10 cellular contexts compared by ENCODE assay signal in the genomic region with DNA sequence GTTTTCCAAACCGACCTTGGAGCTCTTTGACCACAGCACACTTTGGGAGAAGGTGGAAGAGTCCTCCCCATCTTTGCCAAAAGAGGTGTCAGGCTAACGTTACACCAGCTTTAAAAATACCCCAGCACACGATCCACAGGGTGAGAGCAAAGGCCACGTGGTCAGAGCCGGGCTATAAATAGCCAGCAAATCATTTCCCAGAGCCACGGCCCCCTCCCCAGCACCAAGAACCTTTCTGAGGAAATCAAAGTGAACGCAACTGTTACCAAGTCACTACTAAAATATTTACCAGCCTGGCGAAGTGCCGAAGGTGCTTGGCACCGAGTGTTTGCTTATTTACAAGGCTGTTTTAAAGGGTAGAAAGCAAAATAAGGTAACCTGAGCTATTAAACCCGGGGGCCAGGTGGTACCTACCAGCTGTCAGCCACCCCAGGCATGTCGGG.
DNase-seq lines count a peak whose midpoint lies in the region; ATAC-seq and TF ChIP-seq lines count a peak whose summit lies in the region.
"Had no signal": no experiment of that assay in that cellular context is flagged by ENCODE, and none has a peak within 500 bp of the region (broad histone marks: within the 10 kb centered on the region; RNA-seq: fewer than 3 reads in every experiment).

No MANE protein-coding gene starts in this region.

- dilution Hi-C loops in IMR-90 (cut with HindIII; ENCODE audit: low sequenced_read_pairs, unreplicated experiment) = no loop called here

- POLR2A ChIA-PET in IMR-90 (lab: Charles Lee; ENCODE audit: unreplicated experiment) = no interaction called here

- H2AK5ac ChIP-seq in IMR-90 (ENCODE audit: low read depth, low read length) = no peak overlapping the region

- H3K27ac ChIP-seq in IMR-90 (ENCODE audit: insufficient read depth, low read length) = no peak overlapping the region
- H3K27ac ChIP-seq in transverse colon = peak overlapping the region; percentile 45 to 72 (median 62)
- H3K27ac ChIP-seq: HL-60 had no signal

- H2BK20ac ChIP-seq in IMR-90 (ENCODE audit: low read depth, low read length) = no peak overlapping the region

- no peak overlapping the region for H3K14ac ChIP-seq in IMR-90 (replicated peaks; ENCODE audit: low read depth, low read length)

- in situ Hi-C loops in IMR-90 (cut with MboI; ENCODE audit: low sequenced_read_pairs) (no loop called here), transverse colon (cut with MboI; ENCODE audit: low pct_ligation_motif_present in 1 of 4, low pct_unique_long_range_greater_than_20kb in 1 of 4, low sequenced_read_pairs in 3 of 4) (no loop called here), G401 (cut with HindIII; ENCODE audit: low sequenced_read_pairs) (no loop called here)

- TF ChIP-seq CTCF in IMR-90 (conservative IDR thresholded peaks at IDR 0.05; ENCODE audit: low read depth, low read length) = no peak
- no peak for TF ChIP-seq CTCF in transverse colon (IDR thresholded peaks at IDR 0.05)

- intact Hi-C loops in IMR-90 (cut with micrococcal nuclease) (no loop called here), left cardiac atrium (cut with DNase I) (no loop called here), transverse colon (cut with DNase I; ENCODE audit: low total_unique reads) (no loop called here)

- no peak overlapping the region for H2AK9ac ChIP-seq in IMR-90 (replicated peaks; ENCODE audit: low read depth, low read length, poor library complexity)

- H3K27me3 ChIP-seq in IMR-90 (ENCODE audit: control insufficient read depth, insufficient read depth, low read length) (peaks cover 48% of the 10 kb centered on the region), transverse colon (no peaks in the 10 kb centered on the region)

- no peak for TF ChIP-seq RAD21 in IMR-90 (IDR thresholded peaks at IDR 0.05; ENCODE audit: low read length)

- BruUV-seq in IMR-90 (replicated peaks; lab: Mats Ljungman, UMichigan) = no TSS peak

- H4K91ac ChIP-seq in IMR-90 (ENCODE audit: insufficient read depth, low read depth, low read length) = no peak overlapping the region

- H3K9ac ChIP-seq in IMR-90 (ENCODE audit: low read depth, low read length) = no peak overlapping the region

- H2BK120ac ChIP-seq in IMR-90 (ENCODE audit: low read depth, low read length) = no peak overlapping the region

- H4K20me1 ChIP-seq in IMR-90 (ENCODE audit: insufficient read depth, low read length) = no peaks in the 10 kb centered on the region

- H4K8ac ChIP-seq in IMR-90 (ENCODE audit: low read depth in 2 of 2, low read length in 2 of 2) = no peak overlapping the region

- H3K4me3 ChIP-seq in IMR-90 (ENCODE audit: insufficient read depth, low read depth, low read length) (no peak overlapping the region), transverse colon (no peak overlapping the region)

- H3K23ac ChIP-seq in IMR-90 (ENCODE audit: low read depth, low read length) = no peak overlapping the region

- no peak overlapping the region for H3K4me2 ChIP-seq in IMR-90 (ENCODE audit: low read depth, low read length)

- H4K5ac ChIP-seq in IMR-90 (ENCODE audit: low read depth, low read length) = no peak overlapping the region

- no peak for TF ChIP-seq POLR2A in IMR-90 (IDR thresholded peaks at IDR 0.05; ENCODE audit: low read depth, low read length)
- TF ChIP-seq POLR2A in transverse colon (IDR thresholded peaks at IDR 0.05) = no peak

- H2BK5ac ChIP-seq in IMR-90 (ENCODE audit: low read depth, low read length, poor library complexity, severe bottlenecking) = no peak overlapping the region

- H3K9me3 ChIP-seq in IMR-90 (ENCODE audit: control insufficient read depth, insufficient read depth, low read length) (no peaks in the 10 kb centered on the region), transverse colon (no peaks in the 10 kb centered on the region)

- no peak overlapping the region for H2BK15ac ChIP-seq in IMR-90 (ENCODE audit: low read depth, low read length)

- H3K36me3 ChIP-seq in IMR-90 (ENCODE audit: control insufficient read depth, insufficient read depth, low read length) = no peaks in the 10 kb centered on the region
- no peaks in the 10 kb centered on the region for H3K36me3 ChIP-seq in transverse colon

- H3K4me1 ChIP-seq in IMR-90 (ENCODE audit: control insufficient read depth, insufficient read depth, low read length) (peaks cover 8% of the 10 kb centered on the region; the same call in 1 of the 2 replicates), transverse colon (peaks cover 15 to 29% (median 16%) of the 10 kb centered on the region in 4 donors)

- TF ChIP-seq EP300 in transverse colon (IDR thresholded peaks at IDR 0.05; ENCODE audit: low read depth) = no peak

- H3K18ac ChIP-seq in IMR-90 (ENCODE audit: low read depth, low read length) = no peak overlapping the region

- peak; percentile 26 for DNase-seq in IMR-90
- peak; percentile 53 for DNase-seq in RPMI8226
- DNase-seq in left cardiac atrium = peak; percentile 69
- peak; percentile 49 for DNase-seq in transverse colon
- no peak for DNase-seq in T-helper 9 cell
- DNase-seq in activated CD4-positive, CD25-positive, alpha-beta regulatory T cell treated with anti-CD3 and anti-CD28 coated beads, Interleukin-2, amount 50 U/mL, for 72 hours = no peak
- DNase-seq in G401 (ENCODE audit: low spot score) = no peak

- CTCF ChIA-PET in IMR-90 (lab: Yijun Ruan, JAX) = no interaction called here

- ATAC-seq in IMR-90 (ENCODE audit: low read depth) (no peak), left cardiac atrium (peak; percentile 69 to 74), HG03520 (IDR thresholded peaks at IDR 0.05; ENCODE audit: unreplicated experiment) (no peak)
- ATAC-seq: natural killer cell treated with Interleukin-12 subunit alpha and Interleukin-12 subunit beta and Interleukin-15 and Interleukin-18, amount 100 ng/mL, for 72 hours had no signal

- H3K4ac ChIP-seq in IMR-90 (ENCODE audit: low read depth, low read length) = no peak overlapping the region

- peak overlapping the region; percentile 32 for H2AFZ ChIP-seq in IMR-90 (replicated peaks; ENCODE audit: low read length, poor library complexity)

- WGBS in IMR-90 (ENCODE audit: extremely low coverage in 2 of 2, insufficient read length in 1 of 2), 2 experiments = no CpG with 5 or more reads among the region's 12 CpGs
- WGBS in transverse colon (ENCODE audit: low coverage in 1 of 2), 2 donors = 0 to 36% methylated on average over 1 to 12 of the region's 12 CpGs

- no peaks in the 10 kb centered on the region for H3K9me1 ChIP-seq in IMR-90 (ENCODE audit: insufficient read depth, low read length)

- no peak overlapping the region for H3K56ac ChIP-seq in IMR-90 (ENCODE audit: extremely low read depth, insufficient read depth, low read length)

- H3K79me1 ChIP-seq in IMR-90 (ENCODE audit: low read depth in 1 of 2, low read length in 2 of 2) = no peaks in the 10 kb centered on the region

TF ChIP-seq in IMR-90, 13 proteins besides CTCF, POLR2A, EP300 and RAD21:
- TF ChIP-seq USF2 (IDR thresholded peaks at IDR 0.05; ENCODE audit: low read depth, low read length) (peak; percentile 64; the same call in 1 of the 2 replicates), BHLHE40 (IDR thresholded peaks at IDR 0.05; ENCODE audit: low read depth, low read length) (no peak)

Comparison
In these comparisons a context has a peak if more than half of its experiments do, and no peak if none do; other contexts are left out.
1. ATAC-seq: peak in left cardiac atrium (2 of 2); none in IMR-90 (single experiment) and HG03520 (single experiment).
2. DNase-seq: peak in IMR-90 (single experiment), RPMI8226 (single experiment), left cardiac atrium (single experiment) and transverse colon (single experiment); none in T-helper 9 cell (single experiment), activated CD4-positive, CD25-positive, alpha-beta regulatory T cell treated with anti-CD3 and anti-CD28 coated beads, Interleukin-2, amount 50 U/mL, for 72 hours (single experiment) and G401 (single experiment).